In genomic region chr20:52425253-52425652, GRCh38 we compare ENCODE assay signal across 18 cellular contexts.
DNase-seq lines count a peak whose midpoint lies in the region; ATAC-seq and TF ChIP-seq lines count a peak whose summit lies in the region.
"Had no signal": no experiment of that assay in that cellular context is flagged by ENCODE, and none has a peak within 500 bp of the region (broad histone marks: within the 10 kb centered on the region; RNA-seq: fewer than 3 reads in every experiment).

No MANE protein-coding gene starts in this region.

- TF ChIP-seq CTCF in HFF-Myc (IDR thresholded peaks at IDR 0.05; ENCODE audit: low read depth, low read length, missing control alignments) (peak; percentile 7), choroid plexus epithelial cell (conservative IDR thresholded peaks at IDR 0.05; ENCODE audit: low read depth, low read length) (peak; percentile 7), neural crest cell (conservative IDR thresholded peaks at IDR 0.05) (no peak)

- H3K4me3 Mint-ChIP-seq in neural crest cell = peak overlapping the region; percentile 35
- H3K4me3 Mint-ChIP-seq in CD4-positive, alpha-beta memory T cell = no peak overlapping the region
- H3K4me3 Mint-ChIP-seq: T-helper 2 cell treated with Interferon-gamma antibody and Interleukin-4, amounts not matched to agents 5 μg/mL and 100 μg/mL, for 36 hours had no signal

- intact Hi-C loops in CD4-positive, alpha-beta memory T cell (cut with micrococcal nuclease) = no loop called here

- DNase-seq in NOMO-1 treated with DMSO at 0.1 percent for 48 hours (lab: John Stamatoyannopoulos, UW; ENCODE audit: unreplicated experiment) = peak; percentile 51
- DNase-seq in NOMO-1 treated with dmso at 0.1 percent for 144 hours (lab: John Stamatoyannopoulos, UW; ENCODE audit: unreplicated experiment) = no peak
- no peak for DNase-seq in HFF-Myc (ENCODE audit: extremely low read depth, low read depth)
- peak; percentile 32 for DNase-seq in choroid plexus epithelial cell (ENCODE audit: low read depth)
- DNase-seq in neural crest cell (ENCODE audit: low read depth, low spot score) = no peak
- no peak for DNase-seq in CD4-positive, alpha-beta memory T cell
- DNase-seq in cerebellum (ENCODE audit: low spot score) = no peak
- DNase-seq: activated CD4-positive, alpha-beta T cell treated with anti-CD3 and anti-CD28 coated beads, Interleukin-2, amount 50 U/mL, for 1 hour; activated T-cell treated with anti-CD3 and anti-CD28 coated beads, Interleukin-2, amount 50 U/mL, for 72 hours; adrenal gland; Calu3; mucosa of descending colon; NCI-H2171; SIG-M5 had no signal

- CTCF ChIA-PET in CD4-positive, alpha-beta memory T cell (lab: Charles Lee; ENCODE audit: partially characterized antibody) = no interaction called here

- H3K4me1 ChIP-seq in CD4-positive, alpha-beta memory T cell (ENCODE audit: insufficient read depth, low read length) = no peaks in the 10 kb centered on the region
- H3K4me1 ChIP-seq: A549 had no signal

- H3K4me1 Mint-ChIP-seq in neural crest cell = peaks cover 6% of the 10 kb centered on the region
- H3K4me1 Mint-ChIP-seq in CD4-positive, alpha-beta memory T cell = peaks cover 0 to 13% (median 7%) of the 10 kb centered on the region in 4 donors

- peaks cover 9% of the 10 kb centered on the region for H3K36me3 Mint-ChIP-seq in neural crest cell (ENCODE audit: low read depth)
- H3K36me3 Mint-ChIP-seq in CD4-positive, alpha-beta memory T cell = no peaks in the 10 kb centered on the region

- no peaks in the 10 kb centered on the region for H3K9me3 ChIP-seq in CD4-positive, alpha-beta memory T cell (ENCODE audit: control insufficient read depth in 1 of 2, low read length in 2 of 2)
- H3K9me3 ChIP-seq: A549, adrenal gland, mucosa of descending colon had no signal

- no peak for ATAC-seq in GM21360 (IDR thresholded peaks at IDR 0.05; ENCODE audit: unreplicated experiment)
- ATAC-seq: A549; activated T-cell treated with anti-CD3 and anti-CD28 coated beads, Interleukin-2, amount 50 U/mL, for 72 hours; mucosa of descending colon had no signal

- no peaks in the 10 kb centered on the region for H3K27me3 ChIP-seq in CD4-positive, alpha-beta memory T cell (ENCODE audit: insufficient read depth, low read length)
- H3K27me3 ChIP-seq: adrenal gland had no signal

- POLR2A ChIA-PET in CD4-positive, alpha-beta memory T cell (lab: Charles Lee; ENCODE audit: partially characterized antibody) = interaction anchor here (1.5 kb wide), 1 partner anchor 15 kb away, joined by 4 read pairs; no protein-coding TSS in a partner anchor

- peaks cover 9% of the 10 kb centered on the region for H3K9me3 Mint-ChIP-seq in neural crest cell
- H3K9me3 Mint-ChIP-seq in CD4-positive, alpha-beta memory T cell = peaks cover 0 to 5% (median 1%) of the 10 kb centered on the region in 8 donors

- H3K4me3 ChIP-seq in HFF-Myc (replicated peaks; ENCODE audit: low read depth, low read length) (no peak overlapping the region), choroid plexus epithelial cell (ENCODE audit: low read depth, low read length) (no peak overlapping the region)
- H3K4me3 ChIP-seq in CD4-positive, alpha-beta memory T cell (ENCODE audit: low read length in 2 of 2) = no peak overlapping the region
- H3K4me3 ChIP-seq: A549, adrenal gland, mucosa of descending colon, smooth muscle cell had no signal

- H3K27ac Mint-ChIP-seq in neural crest cell (ENCODE audit: unreplicated experiment) = no peak overlapping the region
- peak overlapping the region in 2 of 7 donors; percentile 32 to 72 for H3K27ac Mint-ChIP-seq in CD4-positive, alpha-beta memory T cell
- H3K27ac Mint-ChIP-seq: T-helper 2 cell treated with Interferon-gamma antibody and Interleukin-4, amounts not matched to agents 5 μg/mL and 100 μg/mL, for 36 hours had no signal

- H3K36me3 ChIP-seq in CD4-positive, alpha-beta memory T cell (ENCODE audit: insufficient read depth, low read length) = no peaks in the 10 kb centered on the region
- H3K36me3 ChIP-seq: adrenal gland had no signal

- no peak overlapping the region for H3K27ac ChIP-seq in CD4-positive, alpha-beta memory T cell (ENCODE audit: low read depth, low read length)
- H3K27ac ChIP-seq: A549, adrenal gland had no signal

- H3K27me3 Mint-ChIP-seq in neural crest cell (ENCODE audit: low read depth) = peaks cover 21% of the 10 kb centered on the region
- H3K27me3 Mint-ChIP-seq in CD4-positive, alpha-beta memory T cell = no peaks in the 10 kb centered on the region

Comparison
In these comparisons a context has a peak if more than half of its experiments do, and no peak if none do; other contexts are left out.
1. DNase-seq: peak in NOMO-1 treated with DMSO at 0.1 percent for 48 hours (single experiment) and choroid plexus epithelial cell (single experiment); none in NOMO-1 treated with dmso at 0.1 percent for 144 hours (single experiment), HFF-Myc (single experiment), neural crest cell (single experiment), CD4-positive, alpha-beta memory T cell (0 of 5) and cerebellum (single experiment).